24 cellular contexts compared by ENCODE assay signal in the genomic region with DNA sequence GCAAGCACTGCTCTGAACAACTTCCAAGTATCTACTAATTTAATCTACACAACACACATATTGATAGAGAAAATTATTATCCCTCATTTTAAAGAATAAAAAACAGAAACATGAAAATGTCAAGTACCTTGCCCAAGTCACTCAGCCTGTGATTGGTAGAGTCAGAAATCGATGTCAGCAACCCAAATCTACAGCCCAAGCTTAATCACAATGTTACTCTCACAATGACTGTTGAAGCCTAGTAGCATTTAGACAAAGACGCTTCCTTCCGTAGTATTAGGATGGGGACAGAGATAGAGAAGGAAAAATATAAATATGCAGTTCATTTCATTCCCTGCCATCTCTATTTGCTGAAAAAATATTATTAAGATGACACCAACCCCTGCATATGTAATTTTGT.
"Had no signal": no experiment of that assay in that cellular context is flagged by ENCODE, and none has a peak within 500 bp of the region (broad histone marks: within the 10 kb centered on the region; RNA-seq: fewer than 3 reads in every experiment).

No MANE protein-coding gene starts in this region.

- H3K4me3 Mint-ChIP-seq: activated CD4-positive, alpha-beta memory T cell treated with anti-CD3 and anti-CD28 coated beads for 36 hours; activated T-cell treated with anti-CD3 and anti-CD28 coated beads, Interleukin-2, amount 50 U/mL, for 4 hours; naive B cell; neural crest cell; T-helper 2 cell treated with Interferon-gamma antibody and Interleukin-4, amounts not matched to agents 5 μg/mL and 100 μg/mL, for 36 hours had no signal

- H3K9me3 Mint-ChIP-seq: activated CD4-positive, alpha-beta memory T cell treated with anti-CD3 and anti-CD28 coated beads for 36 hours; activated T-cell treated with anti-CD3 and anti-CD28 coated beads, Interleukin-2, amount 50 U/mL, for 4 hours; neural crest cell; T-helper 2 cell treated with Interferon-gamma antibody and Interleukin-4, amounts not matched to agents 5 μg/mL and 100 μg/mL, for 36 hours had no signal

- H3K4me1 Mint-ChIP-seq: neural crest cell had no signal

- H3K27ac Mint-ChIP-seq: activated CD4-positive, alpha-beta memory T cell treated with anti-CD3 and anti-CD28 coated beads for 36 hours; T-helper 2 cell treated with Interferon-gamma antibody and Interleukin-4, amounts not matched to agents 5 μg/mL and 100 μg/mL, for 36 hours had no signal

- ATAC-seq: activated T-cell treated with anti-CD3 and anti-CD28 coated beads, Interleukin-2, amount 50 U/mL, for 4 hours; left lung; right lobe of liver had no signal

- DNase-seq: activated CD4-positive, alpha-beta memory T cell treated with anti-CD3 and anti-CD28 coated beads for 36 hours; activated CD4-positive, alpha-beta T cell treated with anti-CD3 and anti-CD28 coated beads for 4 hours; activated naive CD4-positive, alpha-beta T cell treated with anti-CD3 and anti-CD28 coated beads, Interleukin-2, amount 50 U/mL, for 16 hours; activated T-cell treated with anti-CD3 and anti-CD28 coated beads, Interleukin-2, amount 50 U/mL, for 4 hours; adrenal gland; brain microvascular endothelial cell; caudate nucleus; dermis blood vessel endothelial cell; effector CD8-positive, alpha-beta T cell; foreskin melanocyte; hippocampal formation; kidney glomerular epithelial cell; left lung; naive B cell; occipital lobe; posterior cingulate gyrus; right lobe of liver; SK-N-SH; stimulated activated CD4-positive, alpha-beta T cell treated with anti-CD3 and anti-CD28 coated beads, Interleukin-1b, Interleukin-23, amount 100 ng/mL, for 48 hours; testis; uterus; WERI-Rb-1 had no signal

- H3K27me3 Mint-ChIP-seq: activated CD4-positive, alpha-beta memory T cell treated with anti-CD3 and anti-CD28 coated beads for 36 hours; naive B cell had no signal
